ENCODE assay signal across 9 cellular contexts in the genomic region with DNA sequence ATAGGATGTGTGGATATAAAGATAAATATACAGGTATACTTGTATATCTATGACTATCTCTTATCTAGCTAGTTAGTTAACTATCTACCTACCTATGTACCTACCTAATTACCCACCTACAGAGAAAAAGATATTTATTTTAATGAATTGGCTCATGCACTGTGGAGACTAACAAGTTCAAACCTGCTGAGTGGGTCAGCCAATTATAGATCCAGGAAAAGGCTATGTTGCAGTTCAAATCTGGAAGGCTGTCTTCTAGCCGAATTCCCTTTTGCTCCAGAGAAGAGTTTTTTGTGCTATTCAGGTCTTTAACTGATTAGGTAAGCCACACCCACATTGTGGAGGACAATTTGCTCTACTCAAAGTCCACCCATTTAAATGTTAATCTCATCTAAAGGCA.
"Had no signal": no experiment of that assay in that cellular context is flagged by ENCODE, and none has a peak within 500 bp of the region (broad histone marks: within the 10 kb centered on the region; RNA-seq: fewer than 3 reads in every experiment).

No MANE protein-coding gene starts in this region.

- H3K27ac ChIP-seq: HL-60 had no signal

- H2AFZ ChIP-seq: GM23338 had no signal

- ATAC-seq: GM23338, K562 had no signal

- FAIRE-seq: H1, H54, K562 had no signal

- DNase-seq: H9, HCEC 1CT, IMR-90, KG1 had no signal

- H3K4me2 ChIP-seq: GM23338 had no signal

- H3K4me3 ChIP-seq: GM23338, K562 had no signal
